Comparison of ENCODE assay signal across 8 cellular contexts in the genomic region with DNA sequence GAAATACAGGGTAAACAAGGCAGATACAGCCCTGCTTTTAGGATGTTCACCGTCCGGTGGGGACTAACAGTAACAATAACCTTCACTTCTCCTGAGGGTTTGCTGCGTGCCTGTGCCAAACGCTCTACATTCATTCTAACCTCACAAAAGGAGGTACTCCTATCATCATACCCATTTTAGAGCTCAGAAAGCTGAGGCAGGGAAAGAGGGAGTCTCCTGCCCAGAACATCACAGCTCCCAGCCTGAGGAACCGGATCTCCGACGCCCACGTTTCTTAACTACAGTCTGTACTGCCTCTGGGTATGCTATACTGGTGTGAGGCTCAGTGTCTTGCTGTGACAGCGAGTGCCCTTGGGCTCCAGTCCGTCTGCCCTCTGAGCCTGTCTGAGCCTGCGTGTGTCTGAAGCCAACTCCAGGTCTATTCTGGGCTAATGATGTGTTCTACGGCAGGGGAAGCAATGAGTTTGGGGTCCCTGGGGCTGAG. TPM values are rescaled to one million over a fixed set of nuclear protein-coding genes. Genes with fewer than 3 reads are reported as not detected.
A peak's percentile ranks its signal among the peaks of the same experiment; 100 is the strongest.
DNase-seq lines count a peak whose midpoint lies in the region; ATAC-seq and TF ChIP-seq lines count a peak whose summit lies in the region.

No MANE protein-coding gene starts in this region.

- no peaks in the 10 kb centered on the region for H3K9me3 Mint-ChIP-seq in chondrocyte (ENCODE audit: low read depth)
- H3K9me3 Mint-ChIP-seq in memory B cell, result no peaks in the 10 kb centered on the region

- H3K4me1 Mint-ChIP-seq in chondrocyte (ENCODE audit: low read depth), result peaks cover 18% of the 10 kb centered on the region
- peaks cover 36% of the 10 kb centered on the region for H3K4me1 Mint-ChIP-seq in memory B cell

- intact Hi-C loops in sciatic nerve (cut with DNase I), result no loop called here

- no peak for ATAC-seq in memory B cell (ENCODE audit: low read depth)
- ATAC-seq in GM18870 (IDR thresholded peaks at IDR 0.05; ENCODE audit: unreplicated experiment), result no peak
- ATAC-seq in sciatic nerve, result no peak
- no peak for ATAC-seq in omental fat pad (ENCODE audit: low FRiP score)

- H3K27ac Mint-ChIP-seq in chondrocyte (ENCODE audit: unreplicated experiment) (no peak overlapping the region), memory B cell (peak overlapping the region; percentile 88)

- no peaks in the 10 kb centered on the region for H3K36me3 Mint-ChIP-seq in chondrocyte (ENCODE audit: low read depth)
- peaks cover 3% of the 10 kb centered on the region for H3K36me3 Mint-ChIP-seq in memory B cell

- DNase-seq in HL-60 (ENCODE audit: low read depth in 1 of 2, low spot score in 1 of 2) (no peak), chondrocyte (ENCODE audit: low spot score) (no peak), memory B cell (ENCODE audit: low spot score in 2 of 2) (no peak), sciatic nerve (ENCODE audit: low spot score) (no peak), omental fat pad (ENCODE audit: low spot score) (no peak)
- DNase-seq in central memory CD4-positive, alpha-beta T cell, result no peak

- TF ChIP-seq CTCF in 22Rv1 (IDR thresholded peaks at IDR 0.05) (no peak), HL-60 (IDR thresholded peaks at IDR 0.05; ENCODE audit: insufficient read depth, low read length) (no peak), chondrocyte (IDR thresholded peaks at IDR 0.05) (no peak), omental fat pad (IDR thresholded peaks at IDR 0.05) (no peak)

- no peaks in the 10 kb centered on the region for H3K27me3 Mint-ChIP-seq in chondrocyte (ENCODE audit: low read depth)
- H3K27me3 Mint-ChIP-seq in memory B cell, result no peaks in the 10 kb centered on the region

- peak overlapping the region; percentile 83 for H3K4me3 Mint-ChIP-seq in chondrocyte (ENCODE audit: unreplicated experiment)
- H3K4me3 Mint-ChIP-seq in memory B cell, result peak overlapping the region; percentile 96

- peaks cover 5% of the 10 kb centered on the region for H3K27me3 ChIP-seq in HL-60 (ENCODE audit: insufficient read depth, poor library complexity, severe bottlenecking)

- peak overlapping the region; percentile 40 for H3K27ac ChIP-seq in 22Rv1
- H3K27ac ChIP-seq in HL-60 (replicated peaks), result peak overlapping the region; percentile 54

- no peak overlapping the region for H3K4me3 ChIP-seq in HL-60 (replicated peaks; ENCODE audit: insufficient read depth, low read length)

RNA-seq across cellular contexts. Expression of gene LIPE, which starts 5.1 kb away (rescaled TPM):
- total RNA-seq in chondrocyte (3.6 to 3.9 TPM (median 3.8 TPM) in 3 replicates), sciatic nerve (34.0 TPM), omental fat pad (1,000 to 10,000 TPM in 2 of 4 donors, 100 to 1,000 TPM in 2; 491 to 3,641 (median 1,025) TPM)

RNA-seq across cellular contexts. Expression of gene CXCL17, which starts 20.6 kb away (rescaled TPM):
- total RNA-seq in chondrocyte (not detected in 3 replicates), sciatic nerve (0.31 TPM), omental fat pad (not detected)

RNA-seq across cellular contexts. Expression of gene CNFN, which starts 32.0 kb away (rescaled TPM):
- 0.89 TPM in 1 of 3 replicates, not detected in the others for total RNA-seq in chondrocyte
- total RNA-seq in sciatic nerve, result 0.76 TPM
- total RNA-seq in omental fat pad, result not detected

Comparison
In these comparisons a context has a peak if more than half of its experiments do, and no peak if none do; other contexts are left out.
1. RNA of gene LIPE, which starts 5.1 kb away (total RNA-seq): 491 to 3,641 TPM in omental fat pad; 34.0 TPM in sciatic nerve (single experiment) and 3.6 to 3.9 TPM in chondrocyte; every median in the first group is over 10 times any median in the second.